In the genomic region with DNA sequence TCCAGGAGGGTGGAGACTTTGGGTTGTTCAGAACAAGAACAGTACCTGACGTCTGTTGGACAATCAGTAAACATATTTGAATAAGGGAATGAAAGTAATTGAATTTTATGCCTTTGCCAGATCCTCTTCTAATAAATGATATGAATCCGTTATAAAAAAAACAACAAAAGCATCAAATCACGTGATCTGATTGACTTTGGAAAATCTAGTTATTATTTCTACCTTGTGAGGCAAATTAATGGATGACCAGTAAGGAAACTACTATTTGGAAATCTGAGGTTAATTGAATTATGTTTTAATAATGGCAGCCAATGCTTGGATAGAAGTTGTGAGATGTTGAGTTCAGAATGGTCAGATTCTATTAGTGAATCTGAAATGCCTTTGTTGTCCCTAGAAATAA, we compare ENCODE assay signal across 11 cellular contexts.
"Had no signal": no experiment of that assay in that cellular context is flagged by ENCODE, and none has a peak within 500 bp of the region (broad histone marks: within the 10 kb centered on the region; RNA-seq: fewer than 3 reads in every experiment).

No MANE protein-coding gene starts in this region.

- H3K27ac ChIP-seq: GM23248 had no signal

- FAIRE-seq: H1, H54 had no signal

- H3K36me3 ChIP-seq: HAP-1 had no signal

- H3K4me3 ChIP-seq: GM23248, GM23338, HAP-1 had no signal

- DNase-seq: GM23248, GOT3, H7, H9, HCEC 1CT, HFFc6 had no signal

- H3K4me1 ChIP-seq: HAP-1 had no signal

- H2AFZ ChIP-seq: GM23248, GM23338 had no signal

- H3K9me3 ChIP-seq: HAP-1 had no signal

- ATAC-seq: GM23338, HCT116 had no signal

- H3K4me2 ChIP-seq: GM23338 had no signal

- H3K9ac ChIP-seq: GM23248 had no signal
